10 cellular contexts compared by ENCODE assay signal in the genomic region with DNA sequence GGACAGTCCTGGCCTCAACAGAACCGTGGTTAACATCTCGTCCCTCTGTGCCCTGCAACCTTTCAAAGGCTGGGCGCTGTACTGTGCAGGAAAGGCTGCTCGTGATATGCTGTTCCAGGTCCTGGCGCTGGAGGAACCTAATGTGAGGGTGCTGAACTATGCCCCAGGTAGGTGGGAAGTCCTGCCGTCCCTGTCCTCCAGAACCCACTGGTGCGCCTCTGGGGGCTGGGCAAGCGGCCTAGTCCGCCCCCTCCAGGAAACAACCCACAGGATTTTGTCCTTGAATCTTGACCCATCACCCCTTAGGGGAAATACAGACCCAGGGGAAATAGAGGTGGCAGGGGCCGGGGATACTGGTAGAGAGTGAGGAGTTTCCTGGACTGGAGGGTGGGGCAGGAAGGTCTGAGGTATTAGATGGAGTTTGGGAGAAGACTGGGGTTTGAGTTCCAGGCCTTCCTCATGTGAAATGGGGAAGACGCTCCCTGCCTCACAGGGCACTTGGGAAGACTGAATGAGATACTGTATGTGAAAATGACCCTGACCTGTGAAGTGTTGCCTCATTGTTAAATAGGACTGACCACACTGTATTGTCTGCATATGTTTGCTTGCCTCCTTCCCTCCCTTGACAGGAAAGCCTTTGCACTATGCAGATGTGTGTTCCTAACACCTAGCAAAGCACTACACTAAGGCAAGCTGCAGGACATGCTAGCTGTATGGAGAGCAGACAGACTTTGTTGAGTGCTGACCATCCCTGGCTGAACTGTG. TPM values are rescaled to one million over a fixed set of nuclear protein-coding genes. Genes with fewer than 3 reads are reported as not detected.
DNase-seq lines count a peak whose midpoint lies in the region; ATAC-seq and TF ChIP-seq lines count a peak whose summit lies in the region.
"Had no signal": no experiment of that assay in that cellular context is flagged by ENCODE, and none has a peak within 500 bp of the region (broad histone marks: within the 10 kb centered on the region; RNA-seq: fewer than 3 reads in every experiment).

No MANE protein-coding gene starts in this region.

- H3K4me3 ChIP-seq in BLaER1 treated with 17β-estradiol and CSF1 and Interleukin-3, amounts not matched to agents 10 nM and 100 nM = peak overlapping the region; percentile 70 to 91 (median 80); a peak in 16 of 20 replicates
- peak overlapping the region; percentile 65; the same call in 1 of the 2 replicates for H3K4me3 ChIP-seq in Jurkat, Clone E6-1 (ENCODE audit: low read length)
- H3K4me3 ChIP-seq in colonic mucosa = peak overlapping the region; percentile 83
- no peak overlapping the region for H3K4me3 ChIP-seq in neural progenitor cell

- no peak overlapping the region for H2AFZ ChIP-seq in neural progenitor cell (replicated peaks)

- no peak overlapping the region for H3K27ac Mint-ChIP-seq in neural progenitor cell

- intact Hi-C loops in colonic mucosa (cut with DNase I) (loop anchor here (5.0 kb wide), 1 partner anchor 184 kb away; a partner anchor contains a TSS), head of caudate nucleus (cut with DNase I) (no loop called here)

- peak overlapping the region; percentile 64 for H3K4me3 Mint-ChIP-seq in neural progenitor cell

- peaks cover 42% of the 10 kb centered on the region for H3K27me3 Mint-ChIP-seq in neural progenitor cell (ENCODE audit: insufficient read depth, low read depth)

- no peak for DNase-seq in Jurkat, Clone E6-1 (ENCODE audit: low read depth, low spot score)
- DNase-seq in colonic mucosa (no peak), neural progenitor cell (ENCODE audit: low spot score) (no peak), omental fat pad (ENCODE audit: low spot score) (no peak), activated gamma-delta T cell (lab: John Stamatoyannopoulos, UW) (no peak), head of caudate nucleus (no peak), kidney glomerular epithelial cell (lab: John Stamatoyannopoulos, UW) (no peak)

- H3K9ac ChIP-seq in BLaER1 treated with 17β-estradiol and CSF1 and Interleukin-3, amounts not matched to agents 10 nM and 100 nM = peak overlapping the region in 7 of 11 experiments; percentile 32 to 81 (median 76); a peak in 5 of 22 replicates
- H3K9ac ChIP-seq in colonic mucosa (ENCODE audit: low read depth in 2 of 2, low read length in 2 of 2) (peak overlapping the region in 1 of 2 donors; percentile 83), neural progenitor cell (no peak overlapping the region)

- H3K27ac ChIP-seq in BLaER1 treated with 17β-estradiol and CSF1 and Interleukin-3, amounts not matched to agents 10 nM and 100 nM = no peak overlapping the region
- H3K27ac ChIP-seq in colonic mucosa (no peak overlapping the region), neural progenitor cell (no peak overlapping the region)

- H3F3A ChIP-seq in neural progenitor cell (ENCODE audit: low read depth) = peaks cover 17% of the 10 kb centered on the region

- peaks cover 0 to 15% (median 11%) of the 10 kb centered on the region in 11 experiments; a peak in 13 of 22 replicates for H3K36me3 ChIP-seq in BLaER1 treated with 17β-estradiol and CSF1 and Interleukin-3, amounts not matched to agents 10 nM and 100 nM
- H3K36me3 ChIP-seq in colonic mucosa (no peaks in the 10 kb centered on the region), neural progenitor cell (no peaks in the 10 kb centered on the region)

- H3K27me3 ChIP-seq in BLaER1 treated with 17β-estradiol and CSF1 and Interleukin-3, amounts not matched to agents 10 nM and 100 nM = peaks cover 0 to 19% (median 15%) of the 10 kb centered on the region in 11 experiments; a peak in 13 of 22 replicates
- no peaks in the 10 kb centered on the region for H3K27me3 ChIP-seq in colonic mucosa
- H3K27me3 ChIP-seq in neural progenitor cell = peaks cover 67% of the 10 kb centered on the region

- H3K9me3 ChIP-seq in BLaER1 treated with 17β-estradiol and CSF1 and Interleukin-3, amounts not matched to agents 10 nM and 100 nM (replicated peaks in 1 of 11) = no peaks in the 10 kb centered on the region
- H3K9me3 ChIP-seq in colonic mucosa = no peaks in the 10 kb centered on the region
- H3K9me3 ChIP-seq in neural progenitor cell (ENCODE audit: low read depth) = no peaks in the 10 kb centered on the region

- peaks cover 9% of the 10 kb centered on the region for H3K4me1 Mint-ChIP-seq in neural progenitor cell

- TF ChIP-seq CTCF in colonic mucosa (IDR thresholded peaks at IDR 0.05) = no peak
- TF ChIP-seq CTCF in neural progenitor cell (IDR thresholded peaks at IDR 0.05) = no peak
- no peak for TF ChIP-seq CTCF in omental fat pad (IDR thresholded peaks at IDR 0.05)

- H3K4me1 ChIP-seq in BLaER1 treated with 17β-estradiol and CSF1 and Interleukin-3, amounts not matched to agents 10 nM and 100 nM = peaks cover 26 to 51% (median 39%) of the 10 kb centered on the region in 10 experiments
- H3K4me1 ChIP-seq in colonic mucosa = peaks cover 21% of the 10 kb centered on the region
- H3K4me1 ChIP-seq in neural progenitor cell = no peaks in the 10 kb centered on the region

- no peaks in the 10 kb centered on the region for H3K36me3 Mint-ChIP-seq in neural progenitor cell

- peaks cover 13 to 54% (median 37%) of the 10 kb centered on the region in 11 experiments; a peak in 21 of 22 replicates for H4K20me1 ChIP-seq in BLaER1 treated with 17β-estradiol and CSF1 and Interleukin-3, amounts not matched to agents 10 nM and 100 nM
- H4K20me1 ChIP-seq in neural progenitor cell (ENCODE audit: low read depth) = peaks cover 10% of the 10 kb centered on the region

- no peaks in the 10 kb centered on the region for H3K9me3 Mint-ChIP-seq in neural progenitor cell

- peak overlapping the region; percentile 83 to 98 (median 96) for H3K4me2 ChIP-seq in BLaER1 treated with 17β-estradiol and CSF1 and Interleukin-3, amounts not matched to agents 10 nM and 100 nM
- H3K4me2 ChIP-seq in neural progenitor cell = no peak overlapping the region

- no peak for ATAC-seq in omental fat pad (ENCODE audit: low FRiP score)

- no peaks in the 10 kb centered on the region for H3K79me2 ChIP-seq in neural progenitor cell (ENCODE audit: low read depth)

RNA-seq across cellular contexts. Expression of a gene that starts 1.4 kb away (rescaled TPM):
- polyA plus RNA-seq in Jurkat, Clone E6-1 (2012; ENCODE audit: insufficient read depth, insufficient read length) = 28.4 TPM
- 100 to 1,000 TPM in 1 of 2 donors, 10 to 100 TPM in 1; 79.6 to 129 TPM for total RNA-seq in colonic mucosa
- total RNA-seq in neural progenitor cell (ENCODE audit: low replicate concordance) = 2.2 and 4.4 TPM in 2 replicates
- 10 to 100 TPM; 24.3 to 54.3 (median 42.8) TPM for total RNA-seq in omental fat pad

RNA-seq across cellular contexts. Expression of a gene that starts 28.7 kb away (rescaled TPM):
- 8.9 TPM for polyA plus RNA-seq in Jurkat, Clone E6-1 (2012; ENCODE audit: insufficient read depth, insufficient read length)
- total RNA-seq in colonic mucosa (1 to 10 TPM; 1.1 to 2.0 TPM), neural progenitor cell (ENCODE audit: low replicate concordance) (0.43 and 7.3 TPM in 2 replicates), omental fat pad (1 to 10 TPM in 1 of 4 donors, under 1 TPM in 1, not detected in 2; 0.38 to 4.0 TPM)
- total RNA-seq: chondrocyte, M059J had no signal
